In the genomic region with DNA sequence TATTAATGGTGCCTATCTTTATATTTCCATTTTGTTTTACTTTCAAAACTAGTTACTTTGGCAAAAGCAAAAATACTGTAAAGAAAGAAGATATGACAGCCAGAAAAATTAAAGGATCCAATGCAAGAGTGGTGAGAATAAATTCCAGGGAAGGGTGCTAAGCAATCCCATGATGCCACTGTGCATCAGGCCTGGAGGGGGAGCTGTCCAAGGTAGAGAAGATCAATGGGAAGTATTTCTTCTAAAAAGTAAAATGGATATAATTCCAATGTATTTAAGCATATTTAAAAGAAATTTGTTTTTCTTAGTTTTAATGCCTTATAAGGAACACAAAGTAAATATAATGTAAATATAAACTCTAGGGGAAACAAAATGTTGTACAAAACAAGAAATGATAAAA, we compare ENCODE assay signal across 24 cellular contexts.
DNase-seq lines count a peak whose midpoint lies in the region; ATAC-seq and TF ChIP-seq lines count a peak whose summit lies in the region.
"Had no signal": no experiment of that assay in that cellular context is flagged by ENCODE, and none has a peak within 500 bp of the region (broad histone marks: within the 10 kb centered on the region; RNA-seq: fewer than 3 reads in every experiment).

No MANE protein-coding gene starts in this region.

- no peak overlapping the region for H3K9ac ChIP-seq in NT2/D1 (ENCODE audit: insufficient read length, low read depth)
- no peak overlapping the region for H3K9ac ChIP-seq in fibroblast of lung (ENCODE audit: insufficient read depth, low read length)

- no peaks in the 10 kb centered on the region for H3K79me2 ChIP-seq in fibroblast of lung (ENCODE audit: control insufficient read depth, insufficient read depth, low read length)

- H3K27ac ChIP-seq in 22Rv1 (no peak overlapping the region), fibroblast of lung (ENCODE audit: insufficient read depth, low read length) (no peak overlapping the region)
- H3K27ac ChIP-seq: breast epithelium, foreskin keratinocyte, left lung, right atrium auricular region, thyroid gland had no signal

- no peaks in the 10 kb centered on the region for H4K20me1 ChIP-seq in fibroblast of lung (ENCODE audit: control insufficient read depth, extremely low read depth, insufficient read depth, low read length)

- no peak overlapping the region for H3K27ac Mint-ChIP-seq in activated CD8-positive, alpha-beta memory T cell treated with anti-CD3 and anti-CD28 coated beads, Interleukin-2, amount 10 ng/mL, durations not matched to agents 7 days and 5 days
- H3K27ac Mint-ChIP-seq: activated naive CD8-positive, alpha-beta T cell; dendritic cell treated with granulocyte-macrophage colony-stimulating factor and Interleukin-4, amounts not matched to agents 40 ng/mL and 50 ng/mL, for 4 days; stimulated activated naive B cell treated with anti-CD40 and anti-IgM and Interleukin-4, amounts not matched to agents 10 μg/mL and 1 μg/mL and 100 μg/mL, for 72 hours; T-helper 17 cell had no signal

- TF ChIP-seq CTCF in 22Rv1 (IDR thresholded peaks at IDR 0.05) (peak; percentile 35), fibroblast of lung (conservative IDR thresholded peaks at IDR 0.05 in 1 of 2, IDR thresholded peaks at IDR 0.05 in 1 of 2; ENCODE audit: low read depth in 1 of 2, low read length in 2 of 2) (peak in 1 of 2 donors; percentile 15)

- H3K9me3 ChIP-seq in NT2/D1 (ENCODE audit: insufficient read depth, low read length) (no peaks in the 10 kb centered on the region), fibroblast of lung (ENCODE audit: control insufficient read depth, insufficient read depth, low read depth, low read length) (no peaks in the 10 kb centered on the region)
- H3K9me3 ChIP-seq: breast epithelium, right atrium auricular region, thyroid gland had no signal

- no peak overlapping the region for H3K4me2 ChIP-seq in fibroblast of lung (ENCODE audit: extremely low read depth, insufficient read depth, low read length)

- H3K9me3 Mint-ChIP-seq in activated CD8-positive, alpha-beta memory T cell treated with anti-CD3 and anti-CD28 coated beads, Interleukin-2, amount 10 ng/mL, durations not matched to agents 7 days and 5 days (ENCODE audit: low read depth) = no peaks in the 10 kb centered on the region

- CTCF ChIA-PET in activated CD8-positive, alpha-beta memory T cell treated with anti-CD3 and anti-CD28 coated beads, Interleukin-2, amount 10 ng/mL, durations not matched to agents 7 days and 5 days (lab: Charles Lee) = no interaction called here

- no peak for ATAC-seq in activated CD8-positive, alpha-beta memory T cell treated with anti-CD3 and anti-CD28 coated beads, Interleukin-2, amount 10 ng/mL, durations not matched to agents 7 days and 5 days
- ATAC-seq: foreskin keratinocyte; left lung; stimulated activated naive B cell treated with anti-CD40 and anti-IgM and Interleukin-4, amounts not matched to agents 10 μg/mL and 1 μg/mL and 100 μg/mL, for 72 hours; T-helper 17 cell had no signal

- H3K36me3 ChIP-seq in H7 (replicated peaks; ENCODE audit: control insufficient read depth, insufficient read depth, low read length) = no peaks in the 10 kb centered on the region
- H3K36me3 ChIP-seq in NT2/D1 (ENCODE audit: insufficient read depth, insufficient read length, low read length) = no peaks in the 10 kb centered on the region
- no peaks in the 10 kb centered on the region for H3K36me3 ChIP-seq in fibroblast of lung (ENCODE audit: control insufficient read depth, insufficient read depth, low read length)
- H3K36me3 ChIP-seq: breast epithelium, left lung, right atrium auricular region, thyroid gland had no signal

- H3K27me3 Mint-ChIP-seq in activated CD8-positive, alpha-beta memory T cell treated with anti-CD3 and anti-CD28 coated beads, Interleukin-2, amount 10 ng/mL, durations not matched to agents 7 days and 5 days = no peaks in the 10 kb centered on the region
- H3K27me3 Mint-ChIP-seq: activated naive CD8-positive, alpha-beta T cell; dendritic cell treated with granulocyte-macrophage colony-stimulating factor and Interleukin-4, amounts not matched to agents 40 ng/mL and 50 ng/mL, for 4 days; stimulated activated naive B cell treated with anti-CD40 and anti-IgM and Interleukin-4, amounts not matched to agents 10 μg/mL and 1 μg/mL and 100 μg/mL, for 72 hours had no signal

- no peaks in the 10 kb centered on the region for H3K36me3 Mint-ChIP-seq in activated CD8-positive, alpha-beta memory T cell treated with anti-CD3 and anti-CD28 coated beads, Interleukin-2, amount 10 ng/mL, durations not matched to agents 7 days and 5 days
- H3K36me3 Mint-ChIP-seq: activated naive CD8-positive, alpha-beta T cell; stimulated activated naive B cell treated with anti-CD40 and anti-IgM and Interleukin-4, amounts not matched to agents 10 μg/mL and 1 μg/mL and 100 μg/mL, for 72 hours had no signal

- H3K27me3 ChIP-seq in H7 (ENCODE audit: control insufficient read depth, insufficient read depth, low read length) (no peaks in the 10 kb centered on the region), NT2/D1 (ENCODE audit: insufficient read depth, insufficient read length) (no peaks in the 10 kb centered on the region), fibroblast of lung (ENCODE audit: control insufficient read depth, insufficient read depth, low read length) (no peaks in the 10 kb centered on the region)
- H3K27me3 ChIP-seq: breast epithelium, foreskin keratinocyte, left lung, right atrium auricular region, thyroid gland had no signal

- H3K4me1 ChIP-seq in NT2/D1 (ENCODE audit: insufficient read depth, insufficient read length) = no peaks in the 10 kb centered on the region
- no peaks in the 10 kb centered on the region for H3K4me1 ChIP-seq in fibroblast of lung (ENCODE audit: control insufficient read depth, extremely low read depth, insufficient read depth, low read length)
- H3K4me1 ChIP-seq: breast epithelium, foreskin keratinocyte, left lung, right atrium auricular region, thyroid gland had no signal

- H2AFZ ChIP-seq in fibroblast of lung (ENCODE audit: low read length) = no peak overlapping the region

- H3K4me3 ChIP-seq in H7 (ENCODE audit: insufficient read depth, low read depth, low read length) (no peak overlapping the region), NT2/D1 (ENCODE audit: insufficient read length, low read depth) (no peak overlapping the region), fibroblast of lung (replicated peaks in 1 of 4; ENCODE audit: control extremely low read depth in 1 of 4, insufficient read depth in 1 of 4, low read depth in 3 of 4, low read length in 4 of 4) (no peak overlapping the region)
- H3K4me3 ChIP-seq: breast epithelium, left lung, right atrium auricular region, thyroid gland had no signal

- H3K4me3 Mint-ChIP-seq in activated CD8-positive, alpha-beta memory T cell treated with anti-CD3 and anti-CD28 coated beads, Interleukin-2, amount 10 ng/mL, durations not matched to agents 7 days and 5 days = no peak overlapping the region
- H3K4me3 Mint-ChIP-seq: activated naive CD8-positive, alpha-beta T cell; dendritic cell treated with granulocyte-macrophage colony-stimulating factor and Interleukin-4, amounts not matched to agents 40 ng/mL and 50 ng/mL, for 4 days; stimulated activated naive B cell treated with anti-CD40 and anti-IgM and Interleukin-4, amounts not matched to agents 10 μg/mL and 1 μg/mL and 100 μg/mL, for 72 hours; T-helper 17 cell had no signal

- H3K4me1 Mint-ChIP-seq in activated CD8-positive, alpha-beta memory T cell treated with anti-CD3 and anti-CD28 coated beads, Interleukin-2, amount 10 ng/mL, durations not matched to agents 7 days and 5 days = no peaks in the 10 kb centered on the region
- H3K4me1 Mint-ChIP-seq: stimulated activated naive B cell treated with anti-CD40 and anti-IgM and Interleukin-4, amounts not matched to agents 10 μg/mL and 1 μg/mL and 100 μg/mL, for 72 hours; T-helper 17 cell had no signal

- peak; percentile 10 for DNase-seq in H7
- peak; percentile 15 for DNase-seq in NT2/D1 (ENCODE audit: low read depth, low spot score)
- peak; percentile 13 to 27 for DNase-seq in fibroblast of lung (ENCODE audit: low read depth in 2 of 2)
- DNase-seq in activated CD8-positive, alpha-beta memory T cell treated with anti-CD3 and anti-CD28 coated beads, Interleukin-2, amount 10 ng/mL, durations not matched to agents 7 days and 5 days = no peak
- no peak for DNase-seq in foreskin melanocyte
- no peak for DNase-seq in SHP77 treated with DMSO at 0.1 percent for 48 hours (lab: John Stamatoyannopoulos, UW)
- DNase-seq in NCI-H524 (lab: John Stamatoyannopoulos, UW) = no peak
- DNase-seq: activated CD4-positive, CD25-positive, alpha-beta regulatory T cell; activated CD8-positive, alpha-beta memory T cell treated with anti-CD3 and anti-CD28 coated beads for 24 hours; DND-41; left lung; NCI-H2081 treated with DMSO at 0.1 percent for 48 hours; NCI-H524 treated with DMSO at 0.1 percent for 48 hours; nucleus accumbens; SIG-M5; stimulated activated naive B cell treated with anti-CD40 and anti-IgM and Interleukin-4, amounts not matched to agents 10 μg/mL and 1 μg/mL and 100 μg/mL, for 72 hours; T-helper 17 cell; thyroid gland had no signal

Comparison
In these comparisons a context has a peak if more than half of its experiments do, and no peak if none do; other contexts are left out.
1. DNase-seq: peak in H7 (single experiment), NT2/D1 (single experiment) and fibroblast of lung (2 of 2); none in activated CD8-positive, alpha-beta memory T cell treated with anti-CD3 and anti-CD28 coated beads, Interleukin-2, amount 10 ng/mL, durations not matched to agents 7 days and 5 days (single experiment), foreskin melanocyte (single experiment), SHP77 treated with DMSO at 0.1 percent for 48 hours (single experiment) and NCI-H524 (0 of 2).